Comparison of ENCODE assay signal across 1 cellular context in genomic region chr2:189549440-189549832, GRCh38.
TF ChIP-seq lines count a peak whose summit lies in the region.

No MANE protein-coding gene starts in this region.

TF ChIP-seq in endothelial cell of umbilical vein, 7 proteins besides CTCF, POLR2A, EP300 and RAD21:
- TF ChIP-seq POLR2AphosphoS5 (IDR thresholded peaks at IDR 0.05; ENCODE audit: insufficient read depth, low read depth, low read length) (no peak), MYC (IDR thresholded peaks at IDR 0.05; ENCODE audit: low read depth, low read length) (no peak), GATA2 (IDR thresholded peaks at IDR 0.05; ENCODE audit: insufficient read depth, insufficient read length, low read depth, low read length) (no peak), FOS (IDR thresholded peaks at IDR 0.05; ENCODE audit: borderline replicate concordance, insufficient read depth, low read length) (no peak), MAX (IDR thresholded peaks at IDR 0.05; ENCODE audit: insufficient read depth, insufficient read length) (no peak)
